Comparison of ENCODE assay signal across 17 cellular contexts in genomic region chr3:48945856-48946549, GRCh38. TPM values are rescaled to one million over a fixed set of nuclear protein-coding genes. Genes with fewer than 3 reads are reported as not detected.
A peak's percentile ranks its signal among the peaks of the same experiment; 100 is the strongest.
DNase-seq lines count a peak whose midpoint lies in the region; FAIRE-seq and TF ChIP-seq lines count a peak whose summit lies in the region.
"Had no signal": no experiment of that assay in that cellular context is flagged by ENCODE, and none has a peak within 500 bp of the region (broad histone marks: within the 10 kb centered on the region; RNA-seq: fewer than 3 reads in every experiment).

No MANE protein-coding gene starts in this region.

- no peak for DNase-seq in activated CD4-positive, alpha-beta T cell treated with anti-CD3 and anti-CD28 coated beads, Interleukin-2, amount 10 ng/mL, durations not matched to agents 24 days and 14 days
- DNase-seq in activated CD4-positive, alpha-beta T cell treated with anti-CD3 and anti-CD28 coated beads, Interleukin-2, amount 50 U/mL, for 1 hour, result no peak
- DNase-seq in GM18507 (ENCODE audit: extremely low spot score, insufficient read length, low read depth) (no peak), progenitor cell of endocrine pancreas (ENCODE audit: low spot score, unreplicated experiment) (no peak), SIG-M5 treated with dmso at 0.1 percent for 504 hours (lab: John Stamatoyannopoulos, UW; ENCODE audit: unreplicated experiment) (no peak), NCI-H1694 treated with DMSO at 0.1 percent for 48 hours (lab: John Stamatoyannopoulos, UW) (no peak), HUDEP-2 (lab: John Stamatoyannopoulos, UW; ENCODE audit: unreplicated experiment in 76 of 76) (no peak)
- no peak for DNase-seq in activated T-helper 1 cell treated with anti-CD3 and anti-CD28 coated beads, Interleukin-12 subunit alpha, Interleukin-12 subunit beta, Interleukin-2, Interleukin-4 antibody, amounts not matched to agents 30 ng/mL and 10 ng/mL and 1 ng/mL, durations not matched to agents 14 hours and 24 hours and 36 hours (ENCODE audit: low spot score)
- DNase-seq: activated effector memory CD4-positive, alpha-beta T cell treated with anti-CD3 and anti-CD28 coated beads, Interleukin-2, amount 50 U/mL, for 16 hours; dermis blood vessel endothelial cell; islet precursor cell; midbrain; NCI-H2171 treated with DMSO at 0.1 percent for 48 hours; nucleus accumbens; stimulated activated CD4-positive, alpha-beta T cell treated with anti-CD3 and anti-CD28 coated beads, Interleukin-4, amount 100 ng/mL, for 4 hours; upper lobe of left lung had no signal

- peaks cover 3% of the 10 kb centered on the region for H3K9me3 Mint-ChIP-seq in activated CD4-positive, alpha-beta T cell treated with anti-CD3 and anti-CD28 coated beads, Interleukin-2, amount 10 ng/mL, durations not matched to agents 24 days and 14 days
- no peaks in the 10 kb centered on the region for H3K9me3 Mint-ChIP-seq in activated T-helper 1 cell treated with anti-CD3 and anti-CD28 coated beads, Interleukin-12 subunit alpha, Interleukin-12 subunit beta, Interleukin-2, Interleukin-4 antibody, amounts not matched to agents 30 ng/mL and 10 ng/mL and 1 ng/mL, durations not matched to agents 14 hours and 24 hours and 36 hours
- H3K9me3 Mint-ChIP-seq in progenitor cell of endocrine pancreas (ENCODE audit: low read depth), result no peaks in the 10 kb centered on the region

- peaks cover 21% of the 10 kb centered on the region for H3K36me3 Mint-ChIP-seq in activated CD4-positive, alpha-beta T cell treated with anti-CD3 and anti-CD28 coated beads, Interleukin-2, amount 10 ng/mL, durations not matched to agents 24 days and 14 days (ENCODE audit: low read depth)
- peaks cover 10% of the 10 kb centered on the region for H3K36me3 Mint-ChIP-seq in activated T-helper 1 cell treated with anti-CD3 and anti-CD28 coated beads, Interleukin-12 subunit alpha, Interleukin-12 subunit beta, Interleukin-2, Interleukin-4 antibody, amounts not matched to agents 30 ng/mL and 10 ng/mL and 1 ng/mL, durations not matched to agents 14 hours and 24 hours and 36 hours (ENCODE audit: low read depth)
- H3K36me3 Mint-ChIP-seq in progenitor cell of endocrine pancreas (ENCODE audit: insufficient read depth), result peaks cover 11% of the 10 kb centered on the region

- no peak for TF ChIP-seq CTCF in progenitor cell of endocrine pancreas (IDR thresholded peaks at IDR 0.05; ENCODE audit: unreplicated experiment)

- peak; percentile 15 for FAIRE-seq in GM18507 (lab: Jason Lieb, UNC)
- FAIRE-seq: A549 had no signal

- H3K27ac Mint-ChIP-seq in activated CD4-positive, alpha-beta T cell treated with anti-CD3 and anti-CD28 coated beads, Interleukin-2, amount 10 ng/mL, durations not matched to agents 24 days and 14 days, result peak overlapping the region; percentile 54
- peak overlapping the region; percentile 66 for H3K27ac Mint-ChIP-seq in activated T-helper 1 cell treated with anti-CD3 and anti-CD28 coated beads, Interleukin-12 subunit alpha, Interleukin-12 subunit beta, Interleukin-2, Interleukin-4 antibody, amounts not matched to agents 30 ng/mL and 10 ng/mL and 1 ng/mL, durations not matched to agents 14 hours and 24 hours and 36 hours
- H3K27ac Mint-ChIP-seq in progenitor cell of endocrine pancreas, result peak overlapping the region; percentile 30

- intact Hi-C loops in activated CD4-positive, alpha-beta T cell treated with anti-CD3 and anti-CD28 coated beads, Interleukin-2, amount 10 ng/mL, durations not matched to agents 24 days and 14 days (cut with micrococcal nuclease), result no loop called here
- intact Hi-C loops in activated T-helper 1 cell treated with anti-CD3 and anti-CD28 coated beads, Interleukin-12 subunit alpha, Interleukin-12 subunit beta, Interleukin-2, Interleukin-4 antibody, amounts not matched to agents 30 ng/mL and 10 ng/mL and 1 ng/mL, durations not matched to agents 14 hours and 24 hours and 36 hours (cut with micrococcal nuclease), result no loop called here

- no peak overlapping the region for H3K4me3 Mint-ChIP-seq in activated CD4-positive, alpha-beta T cell treated with anti-CD3 and anti-CD28 coated beads, Interleukin-2, amount 10 ng/mL, durations not matched to agents 24 days and 14 days
- peak overlapping the region; percentile 8 for H3K4me3 Mint-ChIP-seq in activated T-helper 1 cell treated with anti-CD3 and anti-CD28 coated beads, Interleukin-12 subunit alpha, Interleukin-12 subunit beta, Interleukin-2, Interleukin-4 antibody, amounts not matched to agents 30 ng/mL and 10 ng/mL and 1 ng/mL, durations not matched to agents 14 hours and 24 hours and 36 hours
- no peak overlapping the region for H3K4me3 Mint-ChIP-seq in progenitor cell of endocrine pancreas (ENCODE audit: low read depth)

- peaks cover 33% of the 10 kb centered on the region for H3K4me1 Mint-ChIP-seq in activated CD4-positive, alpha-beta T cell treated with anti-CD3 and anti-CD28 coated beads, Interleukin-2, amount 10 ng/mL, durations not matched to agents 24 days and 14 days
- H3K4me1 Mint-ChIP-seq in activated T-helper 1 cell treated with anti-CD3 and anti-CD28 coated beads, Interleukin-12 subunit alpha, Interleukin-12 subunit beta, Interleukin-2, Interleukin-4 antibody, amounts not matched to agents 30 ng/mL and 10 ng/mL and 1 ng/mL, durations not matched to agents 14 hours and 24 hours and 36 hours (ENCODE audit: low read depth), result peaks cover 30% of the 10 kb centered on the region
- H3K4me1 Mint-ChIP-seq in progenitor cell of endocrine pancreas (ENCODE audit: low read depth), result peaks cover 8% of the 10 kb centered on the region

- H3K27me3 Mint-ChIP-seq in activated CD4-positive, alpha-beta T cell treated with anti-CD3 and anti-CD28 coated beads, Interleukin-2, amount 10 ng/mL, durations not matched to agents 24 days and 14 days, result no peaks in the 10 kb centered on the region
- no peaks in the 10 kb centered on the region for H3K27me3 Mint-ChIP-seq in activated T-helper 1 cell treated with anti-CD3 and anti-CD28 coated beads, Interleukin-12 subunit alpha, Interleukin-12 subunit beta, Interleukin-2, Interleukin-4 antibody, amounts not matched to agents 30 ng/mL and 10 ng/mL and 1 ng/mL, durations not matched to agents 14 hours and 24 hours and 36 hours (ENCODE audit: insufficient read depth)
- no peaks in the 10 kb centered on the region for H3K27me3 Mint-ChIP-seq in progenitor cell of endocrine pancreas

RNA-seq across cellular contexts. Expression of gene ARIH2, which starts 27.4 kb away (rescaled TPM):
- total RNA-seq in activated CD4-positive, alpha-beta T cell treated with anti-CD3 and anti-CD28 coated beads, Interleukin-2, amount 10 ng/mL, durations not matched to agents 24 days and 14 days, result 157 TPM in 2 replicates
- total RNA-seq in activated T-helper 1 cell treated with anti-CD3 and anti-CD28 coated beads, Interleukin-12 subunit alpha, Interleukin-12 subunit beta, Interleukin-2, Interleukin-4 antibody, amounts not matched to agents 30 ng/mL and 10 ng/mL and 1 ng/mL, durations not matched to agents 14 hours and 24 hours and 36 hours, result 179 and 180 TPM in 2 replicates
- 105 and 121 TPM in 2 replicates for total RNA-seq in progenitor cell of endocrine pancreas

RNA-seq across cellular contexts. Expression of gene P4HTM, which starts 44.0 kb away (rescaled TPM):
- total RNA-seq in activated CD4-positive, alpha-beta T cell treated with anti-CD3 and anti-CD28 coated beads, Interleukin-2, amount 10 ng/mL, durations not matched to agents 24 days and 14 days, result 33.9 and 38.3 TPM in 2 replicates
- total RNA-seq in activated T-helper 1 cell treated with anti-CD3 and anti-CD28 coated beads, Interleukin-12 subunit alpha, Interleukin-12 subunit beta, Interleukin-2, Interleukin-4 antibody, amounts not matched to agents 30 ng/mL and 10 ng/mL and 1 ng/mL, durations not matched to agents 14 hours and 24 hours and 36 hours, result 34.5 and 36.8 TPM in 2 replicates
- total RNA-seq in progenitor cell of endocrine pancreas, result 45.3 and 48.4 TPM in 2 replicates

RNA-seq across cellular contexts. Expression of gene SLC25A20, which starts 47.3 kb away (rescaled TPM):
- 13.8 and 15.6 TPM in 2 replicates for total RNA-seq in activated CD4-positive, alpha-beta T cell treated with anti-CD3 and anti-CD28 coated beads, Interleukin-2, amount 10 ng/mL, durations not matched to agents 24 days and 14 days
- 15.9 and 17.4 TPM in 2 replicates for total RNA-seq in activated T-helper 1 cell treated with anti-CD3 and anti-CD28 coated beads, Interleukin-12 subunit alpha, Interleukin-12 subunit beta, Interleukin-2, Interleukin-4 antibody, amounts not matched to agents 30 ng/mL and 10 ng/mL and 1 ng/mL, durations not matched to agents 14 hours and 24 hours and 36 hours
- total RNA-seq in progenitor cell of endocrine pancreas, result 14.2 and 17.1 TPM in 2 replicates
